11 cellular contexts compared by ENCODE assay signal in the genomic region with DNA sequence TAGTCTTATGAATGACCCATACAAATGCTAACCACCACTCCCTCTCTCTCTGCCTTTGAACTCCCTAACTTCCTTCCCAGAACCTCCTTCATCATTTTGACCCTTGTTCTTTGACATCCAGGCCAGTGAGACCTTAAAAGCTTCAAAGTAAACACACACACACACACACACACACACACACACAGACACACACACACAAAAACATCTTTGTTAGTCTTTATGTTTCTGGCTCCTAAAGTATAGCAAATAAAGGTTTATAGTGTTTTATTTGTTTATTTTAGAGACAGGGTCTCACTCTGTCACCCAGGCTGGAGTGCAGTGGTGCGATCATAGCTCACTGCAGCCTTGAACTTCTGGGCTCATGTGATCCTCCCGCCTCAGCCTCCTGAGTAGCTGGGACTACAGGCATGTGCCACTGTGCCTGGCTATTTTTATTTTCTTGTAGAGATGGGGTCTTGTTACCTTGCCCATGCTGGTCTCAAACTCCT. TPM values are rescaled to one million over a fixed set of nuclear protein-coding genes. Genes with fewer than 3 reads are reported as not detected.
"Had no signal": no experiment of that assay in that cellular context is flagged by ENCODE, and none has a peak within 500 bp of the region (broad histone marks: within the 10 kb centered on the region; RNA-seq: fewer than 3 reads in every experiment).

No MANE protein-coding gene starts in this region.

RNA-seq across cellular contexts. Expression of a gene that starts 9.8 kb away (rescaled TPM):
- total RNA-seq: activated CD4-positive, alpha-beta memory T cell treated with anti-CD3 and anti-CD28 coated beads for 36 hours; activated CD4-positive, alpha-beta T cell treated with anti-CD3 and anti-CD28 coated beads for 36 hours; activated CD4-positive, alpha-beta T cell treated with anti-CD3 and anti-CD28 coated beads, Interleukin-2, amount 10 ng/mL, durations not matched to agents 24 days and 14 days; activated CD8-positive, alpha-beta memory T cell treated with anti-CD3 and anti-CD28 coated beads for 36 hours; activated CD8-positive, alpha-beta memory T cell treated with anti-CD3 and anti-CD28 coated beads, Interleukin-2, amount 10 ng/mL, durations not matched to agents 7 days and 5 days; activated CD8-positive, alpha-beta T cell treated with anti-CD3 and anti-CD28 coated beads, Interleukin-2, amount 10 ng/mL, durations not matched to agents 7 days and 5 days; activated naive CD4-positive, alpha-beta T cell treated with anti-CD3 and anti-CD28 coated beads for 36 hours; activated naive CD8-positive, alpha-beta T cell treated with anti-CD3 and anti-CD28 coated beads for 36 hours; activated T-helper 1 cell treated with anti-CD3 and anti-CD28 coated beads, Interleukin-12 subunit alpha, Interleukin-12 subunit beta, Interleukin-2, Interleukin-4 antibody, amounts not matched to agents 30 ng/mL and 10 ng/mL and 1 ng/mL, durations not matched to agents 14 hours and 24 hours and 36 hours; activated T-helper 2 cell treated with anti-CD3 and anti-CD28 coated beads, Interferon-gamma antibody, Interleukin-2, Interleukin-4, amounts not matched to agents 10 μg/mL and 5 μg/mL and 100 μg/mL, durations not matched to agents 14 hours and 24 hours and 36 hours; T-helper 1 cell treated with Interleukin-12 subunit alpha and Interleukin-12 subunit beta and Interleukin-4 antibody, amounts not matched to agents 30 ng/mL and 1 ng/mL, for 36 hours had no signal
